In the genomic region with DNA sequence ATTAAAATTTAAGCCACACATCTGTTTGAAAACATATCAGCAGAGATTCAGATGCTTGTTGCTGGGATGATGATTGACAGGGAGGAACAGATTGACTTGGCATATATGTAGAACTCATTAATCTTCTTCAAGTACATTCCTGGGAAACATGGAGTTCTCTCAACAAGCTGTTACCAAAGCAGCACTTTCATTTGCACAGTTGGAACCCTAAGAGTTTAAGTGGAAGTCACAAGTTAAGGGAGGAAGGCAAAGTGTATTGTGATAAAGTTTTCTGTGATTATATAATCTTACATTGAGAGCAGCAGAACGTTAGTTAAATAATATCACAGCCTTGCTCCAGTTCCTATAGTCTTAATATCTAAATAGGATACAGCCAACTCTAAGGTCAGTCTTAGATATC, we compare ENCODE assay signal across 19 cellular contexts.
"Had no signal": no experiment of that assay in that cellular context is flagged by ENCODE, and none has a peak within 500 bp of the region (broad histone marks: within the 10 kb centered on the region; RNA-seq: fewer than 3 reads in every experiment).

No MANE protein-coding gene starts in this region.

- DNase-seq: natural killer cell; occipital lobe; ovary; posterior cingulate gyrus; psoas muscle; right cardiac atrium; right lobe of liver; sigmoid colon; small intestine; stimulated activated CD4-positive, alpha-beta T cell treated with anti-CD3 and anti-CD28 coated beads, Interleukin-15, amount 100 ng/mL, for 24 hours; stimulated activated CD4-positive, alpha-beta T cell treated with anti-CD3 and anti-CD28 coated beads, Interleukin-2, amount 100 ng/mL, for 24 hours; stimulated activated CD4-positive, alpha-beta T cell treated with anti-CD3 and anti-CD28 coated beads, Interleukin-2, amount 100 ng/mL, for 48 hours; stimulated activated CD4-positive, alpha-beta T cell treated with anti-CD3 and anti-CD28 coated beads, Interleukin-4, amount 100 ng/mL, for 24 hours; stimulated activated naive B cell treated with anti-CD40 and anti-IgM and Interleukin-4, amounts not matched to agents 10 μg/mL and 1 μg/mL and 100 μg/mL, for 72 hours; stimulated activated naive CD4-positive, alpha-beta T cell treated with Interleukin-2 at 50 U/mL for 16 hours; stomach; thyroid gland; trophoblast cell; upper lobe of left lung had no signal
